13 cellular contexts compared by ENCODE assay signal in the genomic region with DNA sequence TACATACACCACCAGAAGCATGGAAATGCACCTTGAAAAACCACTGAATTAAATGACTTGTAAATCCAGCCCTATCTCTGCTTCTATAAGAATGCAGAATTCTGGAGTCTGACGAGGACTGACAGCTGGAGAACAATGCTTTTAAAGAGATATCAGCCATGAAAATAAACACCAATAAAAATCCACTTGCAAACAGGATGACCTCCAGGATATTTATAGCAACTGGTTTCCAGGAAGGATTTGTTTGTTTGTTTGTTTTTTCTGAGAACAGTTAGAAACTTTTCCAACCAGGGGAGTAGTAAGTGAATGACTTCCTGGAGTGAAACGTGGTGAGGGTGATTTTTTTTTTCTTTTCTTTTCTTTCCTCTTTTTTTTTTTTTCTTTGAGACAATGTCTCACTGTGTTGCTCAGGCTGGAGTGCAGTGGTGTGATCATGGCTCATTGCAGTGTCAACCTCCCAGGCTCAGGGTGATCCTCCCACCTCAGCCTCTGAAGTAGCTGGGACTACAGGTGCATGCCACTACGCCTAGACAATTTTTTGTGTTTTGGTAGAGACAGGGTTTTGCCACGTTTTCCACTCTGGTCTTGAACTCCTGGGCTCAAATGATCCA.
"Had no signal": no experiment of that assay in that cellular context is flagged by ENCODE, and none has a peak within 500 bp of the region (broad histone marks: within the 10 kb centered on the region; RNA-seq: fewer than 3 reads in every experiment).

No MANE protein-coding gene starts in this region.

- H3K4me1 Mint-ChIP-seq: activated naive CD8-positive, alpha-beta T cell treated with anti-CD3 and anti-CD28 coated beads, Interleukin-2, amount 50 U/mL, for 24 hours; naive thymus-derived CD8-positive, alpha-beta T cell had no signal

- H3K9me3 Mint-ChIP-seq: activated naive CD4-positive, alpha-beta T cell treated with anti-CD3 and anti-CD28 coated beads for 36 hours; activated naive CD8-positive, alpha-beta T cell treated with anti-CD3 and anti-CD28 coated beads, Interleukin-2, amount 50 U/mL, for 24 hours had no signal

- ATAC-seq: activated CD4-positive, CD25-positive, alpha-beta regulatory T cell treated with anti-CD3 and anti-CD28 coated beads, Interleukin-2, amount 50 U/mL, for 24 hours; activated naive CD8-positive, alpha-beta T cell treated with anti-CD3 and anti-CD28 coated beads, Interleukin-2, amount 50 U/mL, for 24 hours; foreskin keratinocyte; naive thymus-derived CD8-positive, alpha-beta T cell had no signal

- H3K27ac Mint-ChIP-seq: activated naive CD4-positive, alpha-beta T cell treated with anti-CD3 and anti-CD28 coated beads for 36 hours; activated naive CD8-positive, alpha-beta T cell treated with anti-CD3 and anti-CD28 coated beads, Interleukin-2, amount 50 U/mL, for 24 hours; naive thymus-derived CD8-positive, alpha-beta T cell had no signal

- H3K4me3 Mint-ChIP-seq: activated naive CD4-positive, alpha-beta T cell treated with anti-CD3 and anti-CD28 coated beads for 36 hours; activated naive CD8-positive, alpha-beta T cell treated with anti-CD3 and anti-CD28 coated beads, Interleukin-2, amount 50 U/mL, for 24 hours; naive thymus-derived CD8-positive, alpha-beta T cell had no signal

- DNase-seq: activated naive CD4-positive, alpha-beta T cell treated with anti-CD3 and anti-CD28 coated beads for 36 hours; activated naive CD8-positive, alpha-beta T cell treated with anti-CD3 and anti-CD28 coated beads, Interleukin-2, amount 50 U/mL, for 24 hours; aorta; cortex of kidney; effector memory CD4-positive, alpha-beta T cell; foreskin keratinocyte; heart left ventricle; naive thymus-derived CD8-positive, alpha-beta T cell; small intestine; stomach; testis; upper lobe of left lung had no signal
